In the genomic region with DNA sequence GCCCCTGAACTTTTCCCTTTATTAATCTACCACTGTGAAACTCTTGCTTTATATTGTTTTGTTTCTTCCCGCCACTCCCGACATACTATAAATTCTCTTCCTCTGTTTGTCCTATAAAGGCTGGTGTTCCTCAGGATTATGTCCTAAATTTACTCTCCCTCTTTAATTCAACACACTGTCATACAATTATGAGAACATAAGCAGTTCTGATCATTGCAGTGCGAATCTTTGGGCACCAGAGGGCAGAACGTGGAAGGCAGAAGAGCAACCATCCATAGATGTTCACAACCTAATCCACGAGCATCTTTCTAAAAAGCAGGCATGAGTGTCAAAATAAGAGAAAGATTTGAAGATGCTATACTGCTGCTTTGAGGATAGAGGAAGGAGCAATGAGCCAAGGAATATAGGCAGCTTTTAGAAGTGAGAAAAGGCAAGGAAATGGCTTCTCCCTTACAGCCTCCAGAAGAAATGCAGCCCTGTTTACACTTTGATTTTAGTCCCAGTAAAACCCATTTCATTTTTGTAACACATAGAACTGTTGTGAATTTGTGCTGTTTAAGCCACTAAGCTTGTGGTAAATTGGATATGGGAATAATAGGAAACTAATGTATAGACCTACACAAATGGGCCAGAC, we compare ENCODE assay signal across 9 cellular contexts.
A peak's percentile ranks its signal among the peaks of the same experiment; 100 is the strongest.
DNase-seq lines count a peak whose midpoint lies in the region; ATAC-seq and TF ChIP-seq lines count a peak whose summit lies in the region.
"Had no signal": no experiment of that assay in that cellular context is flagged by ENCODE, and none has a peak within 500 bp of the region (broad histone marks: within the 10 kb centered on the region; RNA-seq: fewer than 3 reads in every experiment).

No MANE protein-coding gene starts in this region.

- no peaks in the 10 kb centered on the region for H3K27me3 Mint-ChIP-seq in nephron progenitor cell (ENCODE audit: low read depth, poor library complexity)
- H3K27me3 Mint-ChIP-seq: CD4-positive, alpha-beta memory T cell had no signal

- no peaks in the 10 kb centered on the region for H3F3A ChIP-seq in PC-3 (ENCODE audit: low read length, unreplicated experiment)

- H3K4me3 ChIP-seq in PC-3 (ENCODE audit: low read length) (no peak overlapping the region), dorsolateral prefrontal cortex (no peak overlapping the region)

- no peak overlapping the region for H3K9ac ChIP-seq in PC-3 (ENCODE audit: low read length)

- H3K36me3 ChIP-seq in PC-3 (ENCODE audit: low read depth, low read length), result 0 out of 2 replicates have a peak, but pooled peaks cover 5% of the 10 kb centered on the region

- H3K9me3 Mint-ChIP-seq in nephron progenitor cell, result no peaks in the 10 kb centered on the region
- H3K9me3 Mint-ChIP-seq: CD4-positive, alpha-beta memory T cell had no signal

- H3K4me2 ChIP-seq in PC-3 (ENCODE audit: low read length), result no peak overlapping the region

- H4K20me1 ChIP-seq in PC-3 (ENCODE audit: low read length), result no peaks in the 10 kb centered on the region

- no peak overlapping the region for H3K27ac ChIP-seq in PC-3 (ENCODE audit: low read length)
- no peak overlapping the region for H3K27ac ChIP-seq in dorsolateral prefrontal cortex

- ATAC-seq in GM18508 (IDR thresholded peaks at IDR 0.05; ENCODE audit: insufficient read depth, unreplicated experiment) (peak; percentile 67), HG02885 (IDR thresholded peaks at IDR 0.05; ENCODE audit: poor library complexity, unreplicated experiment) (peak; percentile 93), PC-3 (peak; percentile 94)

- no TSS peak for BruUV-seq in PC-3 (replicated peaks; lab: Mats Ljungman, UMichigan)

- H3K9me2 ChIP-seq in PC-3 (replicated peaks; ENCODE audit: low read length), result no peaks in the 10 kb centered on the region

- intact Hi-C loops in PC-3 (cut with micrococcal nuclease), result loop anchor here (1.0 to 5.0 kb wide), 4 partner anchors 61 to 280 kb away; no protein-coding TSS in a partner anchor
- intact Hi-C loops in dorsolateral prefrontal cortex (cut with DNase I), result no loop called here

- POLR2A ChIA-PET in PC-3 (lab: Charles Lee; ENCODE audit: unreplicated experiment), result no interaction called here

- no peak overlapping the region for H3K27ac Mint-ChIP-seq in nephron progenitor cell
- H3K27ac Mint-ChIP-seq: CD4-positive, alpha-beta memory T cell had no signal

- no peaks in the 10 kb centered on the region for H3K9me3 ChIP-seq in PC-3 (ENCODE audit: low read length)

- H2AFZ ChIP-seq in PC-3 (ENCODE audit: low read length), result no peak overlapping the region

- no peaks in the 10 kb centered on the region for H3K79me2 ChIP-seq in PC-3 (ENCODE audit: low read length)

- CTCF ChIA-PET in PC-3 (lab: Charles Lee), result no interaction called here

- DNase-seq in NCI-H1417 (lab: John Stamatoyannopoulos, UW) (peak; percentile 14 to 59 (median 20)), NCI-H1417 treated with DMSO at 0.1 percent for 48 hours (lab: John Stamatoyannopoulos, UW) (no peak), PC-3 (peak; percentile 78), dorsolateral prefrontal cortex (peak in 2 of 10 donors; percentile 28 to 34), nephron progenitor cell (peak; percentile 44), T1000 (lab: John Stamatoyannopoulos, UW) (no peak)

- no peak overlapping the region for H3K4me3 Mint-ChIP-seq in nephron progenitor cell
- H3K4me3 Mint-ChIP-seq: CD4-positive, alpha-beta memory T cell had no signal

- H3K36me3 Mint-ChIP-seq in nephron progenitor cell (ENCODE audit: low read depth), result no peaks in the 10 kb centered on the region

- no peaks in the 10 kb centered on the region for H3K27me3 ChIP-seq in PC-3 (ENCODE audit: low read length)
- H3K27me3 ChIP-seq in dorsolateral prefrontal cortex, result no peaks in the 10 kb centered on the region

- no peaks in the 10 kb centered on the region for H3K4me1 ChIP-seq in PC-3 (ENCODE audit: insufficient read depth, low read length)

- peaks cover 12% of the 10 kb centered on the region for H3K4me1 Mint-ChIP-seq in nephron progenitor cell
- H3K4me1 Mint-ChIP-seq: CD4-positive, alpha-beta memory T cell had no signal

- TF ChIP-seq CTCF in PC-3 (conservative IDR thresholded peaks at IDR 0.05; ENCODE audit: low read depth, low read length), result peak; percentile 92
- TF ChIP-seq CTCF in dorsolateral prefrontal cortex (IDR thresholded peaks at IDR 0.05 in 54 of 56, conservative IDR thresholded peaks at IDR 0.05 in 2 of 56; ENCODE audit: low read depth in 1 of 56, partially characterized antibody in 56 of 56), result peak in 53 of 56 donors; percentile 9 to 65 (median 44)
- peak; percentile 64 for TF ChIP-seq CTCF in nephron progenitor cell (IDR thresholded peaks at IDR 0.05)

Comparison
In these comparisons a context has a peak if more than half of its experiments do, and no peak if none do; other contexts are left out.
1. DNase-seq: peak in NCI-H1417 (3 of 3), PC-3 (single experiment) and nephron progenitor cell (single experiment); none in NCI-H1417 treated with DMSO at 0.1 percent for 48 hours (single experiment) and T1000 (single experiment).
2. Peak in every context shown above with its lines, with median percentiles within 50 percentile points of each other: ATAC-seq and CTCF ChIP-seq.